ENCODE assay signal across 8 cellular contexts in genomic region chr15:98647026-98647773, GRCh38. TPM values are rescaled to one million over a fixed set of nuclear protein-coding genes. Genes with fewer than 3 reads are reported as not detected.
DNase-seq lines count a peak whose midpoint lies in the region; ATAC-seq, FAIRE-seq and TF ChIP-seq lines count a peak whose summit lies in the region.

No MANE protein-coding gene starts in this region.

- TF ChIP-seq CTCF in CD8-positive, alpha-beta T cell (IDR thresholded peaks at IDR 0.05), result peak; percentile 55
- TF ChIP-seq CTCF in pancreas (IDR thresholded peaks at IDR 0.05), result peak in 3 of 4 donors; percentile 35 to 73 (median 48)
- TF ChIP-seq CTCF in uterus (IDR thresholded peaks at IDR 0.05), result peak in 3 of 4 experiments; percentile 81 to 90 (median 83)

- H3K27ac Mint-ChIP-seq in CD8-positive, alpha-beta T cell, result peak overlapping the region; percentile 87
- peak overlapping the region in 1 of 2 donors; percentile 72 for H3K27ac Mint-ChIP-seq in activated naive CD4-positive, alpha-beta T cell treated with anti-CD3 and anti-CD28 coated beads, Interleukin-2, amount 50 U/mL, for 72 hours

- peaks cover under 1% of the 10 kb centered on the region for H3K4me1 ChIP-seq in CD8-positive, alpha-beta T cell (ENCODE audit: insufficient read depth, low read length)
- H3K4me1 ChIP-seq in pancreas, result peaks cover 6 to 12% (median 7%) of the 10 kb centered on the region in 3 donors
- H3K4me1 ChIP-seq in uterus, result no peaks in the 10 kb centered on the region

- peak overlapping the region; percentile 84 for H3K4me3 Mint-ChIP-seq in CD8-positive, alpha-beta T cell

- intact Hi-C loops in CD8-positive, alpha-beta T cell (cut with DNase I, micrococcal nuclease), result loop anchor here (1.0 to 10.0 kb wide), 4 partner anchors 61 to 1958 kb away; partner anchors contain the start of genes ASB7 (in 1 of the 2), LINS1 (in 1 of the 2) and LYSMD4 (in 1 of the 2)
- intact Hi-C loops in Right ventricle myocardium inferior (cut with DNase I) (loop anchor here (5.0 kb wide), 2 partner anchors 130 to 410 kb away; no protein-coding TSS in a partner anchor), pancreas (cut with DNase I) (no loop called here), uterus (cut with DNase I; ENCODE audit: low total_unique reads) (no loop called here)

- H3K9me3 Mint-ChIP-seq in CD8-positive, alpha-beta T cell, result no peaks in the 10 kb centered on the region
- no peaks in the 10 kb centered on the region for H3K9me3 Mint-ChIP-seq in activated naive CD4-positive, alpha-beta T cell treated with anti-CD3 and anti-CD28 coated beads, Interleukin-2, amount 50 U/mL, for 72 hours

- 0 to 1% methylated on average over 26 to 77 of the region's 77 CpGs for WGBS in pancreas, 2 donors

- H3K4me3 ChIP-seq in CD8-positive, alpha-beta T cell (ENCODE audit: low read depth, low read length), result peak overlapping the region; percentile 88
- H3K4me3 ChIP-seq in pancreas, result peak overlapping the region; percentile 63 to 96 (median 70)
- H3K4me3 ChIP-seq in uterus, result peak overlapping the region; percentile 53 to 90

- peaks cover 21% of the 10 kb centered on the region for H3K4me1 Mint-ChIP-seq in CD8-positive, alpha-beta T cell (ENCODE audit: low read depth)

- DNase-seq in CD8-positive, alpha-beta T cell, result peak; percentile 34 to 81 (median 62)
- DNase-seq in HTR-8/SVneo (ENCODE audit: insufficient read length, low spot score) (peak; percentile 56), SK-MEL-5 (ENCODE audit: low read depth, low spot score) (peak; percentile 82), Right ventricle myocardium inferior (ENCODE audit: missing footprints) (peak; percentile 87), pancreas (peak; percentile 77 to 91 (median 88)), uterus (peak; percentile 74 to 79)
- DNase-seq in activated naive CD4-positive, alpha-beta T cell treated with anti-CD3 and anti-CD28 coated beads, Interleukin-2, amount 50 U/mL, for 72 hours (ENCODE audit: low spot score in 2 of 2), result peak; percentile 72 to 77

- no peaks in the 10 kb centered on the region for H3K36me3 ChIP-seq in CD8-positive, alpha-beta T cell (ENCODE audit: insufficient read depth, low read length)
- H3K36me3 ChIP-seq in pancreas, result no peaks in the 10 kb centered on the region
- no peaks in the 10 kb centered on the region for H3K36me3 ChIP-seq in uterus

- H3K27ac ChIP-seq in CD8-positive, alpha-beta T cell (ENCODE audit: low read depth, low read length), result peak overlapping the region; percentile 74
- H3K27ac ChIP-seq in pancreas (peak overlapping the region; percentile 73 to 95 (median 92)), uterus (peak overlapping the region; percentile 97 to 100)

- POLR2A ChIA-PET in CD8-positive, alpha-beta T cell (lab: Charles Lee), result interaction anchor here (1.1 to 1.7 kb wide), 6 partner anchors 11 to 128 kb away, joined by 3 to 5 read pairs (median 4); no protein-coding TSS in a partner anchor

- peaks cover 12% of the 10 kb centered on the region for H3K27me3 Mint-ChIP-seq in CD8-positive, alpha-beta T cell (ENCODE audit: low read depth)

- H3K27me3 ChIP-seq in CD8-positive, alpha-beta T cell (ENCODE audit: insufficient read depth, low read length), result no peaks in the 10 kb centered on the region
- no peaks in the 10 kb centered on the region for H3K27me3 ChIP-seq in pancreas
- H3K27me3 ChIP-seq in uterus, result peaks cover 0 to 5% of the 10 kb centered on the region in 2 donors

- FAIRE-seq in HTR-8/SVneo (lab: Jason Lieb, UNC), result no peak
- FAIRE-seq in pancreas (lab: Jason Lieb, UNC), result no peak

- TF ChIP-seq POLR2A in uterus (IDR thresholded peaks at IDR 0.05), result peak in 1 of 2 donors; percentile 36

- no peaks in the 10 kb centered on the region for H3K9me3 ChIP-seq in CD8-positive, alpha-beta T cell (ENCODE audit: low read length)
- H3K9me3 ChIP-seq in pancreas (no peaks in the 10 kb centered on the region), uterus (no peaks in the 10 kb centered on the region)

- H3K36me3 Mint-ChIP-seq in CD8-positive, alpha-beta T cell, result peaks cover 7% of the 10 kb centered on the region
- H3K36me3 Mint-ChIP-seq in activated naive CD4-positive, alpha-beta T cell treated with anti-CD3 and anti-CD28 coated beads, Interleukin-2, amount 50 U/mL, for 72 hours, result peaks cover 12 to 15% of the 10 kb centered on the region in 2 donors

- in situ Hi-C loops in SK-MEL-5 (cut with HindIII; ENCODE audit: low pct_unique_long_range_greater_than_20kb, low sequenced_read_pairs), result no loop called here

- ATAC-seq in CD8-positive, alpha-beta T cell, result peak; percentile 22
- peak; percentile 35 for ATAC-seq in GM19463 (IDR thresholded peaks at IDR 0.05; ENCODE audit: unreplicated experiment)
- ATAC-seq in activated naive CD4-positive, alpha-beta T cell treated with anti-CD3 and anti-CD28 coated beads, Interleukin-2, amount 50 U/mL, for 72 hours, result peak; percentile 46 to 65
- ATAC-seq in Right ventricle myocardium inferior, result peak; percentile 61
- ATAC-seq in pancreas, result peak; percentile 50 to 64 (median 56)

- CTCF ChIA-PET in CD8-positive, alpha-beta T cell (lab: Charles Lee), result interaction anchor here (1.1 to 2.4 kb wide), 9 partner anchors 9 to 131 kb away, joined by 3 to 11 read pairs (median 5); no protein-coding TSS in a partner anchor

RNA-seq across cellular contexts. Expression of gene IGF1R, which starts 1.1 kb away (rescaled TPM):
- total RNA-seq in CD8-positive, alpha-beta T cell, result 10 to 100 TPM; 30.1 to 33.8 TPM
- 20.2 and 31.5 TPM in 2 replicates for total RNA-seq in SK-MEL-5 (2014; rRNA removed; shearing (Covaris generic))
- polyA plus RNA-seq in SK-MEL-5 (2015; cell fraction: cytosol; rRNA removed), result 47.2 and 63.4 TPM in 2 replicates
- 55.3 and 109 TPM in 2 replicates for polyA plus RNA-seq in SK-MEL-5 (2015; cell fraction: nucleus; rRNA removed)
- total RNA-seq in activated naive CD4-positive, alpha-beta T cell treated with anti-CD3 and anti-CD28 coated beads, Interleukin-2, amount 50 U/mL, for 72 hours, result 10 to 100 TPM; 35.6 to 39.4 TPM
- total RNA-seq in Right ventricle myocardium inferior (26.3 TPM), pancreas (10 to 100 TPM; 29.9 to 50.3 (median 36.7) TPM), uterus (10 to 100 TPM; 30.0 to 95.2 (median 57.5) TPM)
- 1 to 10 TPM; 8.1 to 8.8 TPM for polyA plus RNA-seq in pancreas

Comparison
In these comparisons a context has a peak if more than half of its experiments do, and no peak if none do; other contexts are left out.
1. Peak in every context shown above with its lines: DNase-seq, ATAC-seq, H3K4me3 ChIP-seq and H3K27ac ChIP-seq.
2. intact Hi-C loops: an anchor here in CD8-positive, alpha-beta T cell (1.0 to 10.0 kb wide) and Right ventricle myocardium inferior (5.0 kb wide); none called in pancreas and uterus.